Comparison of ENCODE assay signal across 33 cellular contexts in genomic region chr1:21629971-21630370, GRCh38.
"Had no signal": no experiment of that assay in that cellular context is flagged by ENCODE, and none has a peak within 500 bp of the region (broad histone marks: within the 10 kb centered on the region; RNA-seq: fewer than 3 reads in every experiment).

No MANE protein-coding gene starts in this region.

- H3K36me3 Mint-ChIP-seq: activated CD4-positive, alpha-beta memory T cell treated with anti-CD3 and anti-CD28 coated beads for 36 hours; activated naive CD8-positive, alpha-beta T cell had no signal

- H3K4me3 ChIP-seq: coronary artery, dorsolateral prefrontal cortex, gastrocnemius medialis, heart left ventricle had no signal

- H3K9me3 ChIP-seq: gastrocnemius medialis, heart left ventricle had no signal

- H3K27me3 ChIP-seq: dorsolateral prefrontal cortex had no signal

- H3K36me3 ChIP-seq: brain microvascular endothelial cell, gastrocnemius medialis, heart left ventricle had no signal

- H3K4me1 Mint-ChIP-seq: activated CD4-positive, alpha-beta T cell treated with anti-CD3 and anti-CD28 coated beads for 36 hours; activated CD4-positive, alpha-beta T cell treated with anti-CD3 and anti-CD28 coated beads, Interleukin-2, amount 10 ng/mL, durations not matched to agents 24 days and 14 days; central memory CD8-positive, alpha-beta T cell had no signal

- H3K9me3 Mint-ChIP-seq: activated CD4-positive, alpha-beta memory T cell treated with anti-CD3 and anti-CD28 coated beads for 36 hours; activated CD4-positive, alpha-beta T cell treated with anti-CD3 and anti-CD28 coated beads, Interleukin-2, amount 10 ng/mL, durations not matched to agents 24 days and 14 days; activated T-cell treated with anti-CD3 and anti-CD28 coated beads, Interleukin-2, amount 50 U/mL, for 24 hours; activated T-cell treated with anti-CD3 and anti-CD28 coated beads, Interleukin-2, amount 50 U/mL, for 72 hours; central memory CD8-positive, alpha-beta T cell; dendritic cell treated with granulocyte-macrophage colony-stimulating factor and Interleukin-4, amounts not matched to agents 40 ng/mL and 50 ng/mL, for 4 days; endodermal cell; T-helper 2 cell treated with Interferon-gamma antibody and Interleukin-4, amounts not matched to agents 5 μg/mL and 100 μg/mL, for 36 hours had no signal

- H3K4me1 ChIP-seq: gastrocnemius medialis had no signal

- FAIRE-seq: astrocyte, bronchial epithelial cell had no signal

- DNase-seq: activated CD4-positive, alpha-beta memory T cell treated with anti-CD3 and anti-CD28 coated beads for 36 hours; activated CD4-positive, alpha-beta T cell treated with anti-CD3 and anti-CD28 coated beads for 36 hours; activated CD4-positive, alpha-beta T cell treated with anti-CD3 and anti-CD28 coated beads, Interleukin-2, amount 10 ng/mL, durations not matched to agents 24 days and 14 days; activated CD4-positive, CD25-positive, alpha-beta regulatory T cell; activated CD4-positive, CD25-positive, alpha-beta regulatory T cell treated with anti-CD3 and anti-CD28 coated beads, Interleukin-2, amount 50 U/mL, for 72 hours; activated CD8-positive, alpha-beta memory T cell treated with anti-CD3 and anti-CD28 coated beads, Interleukin-2, amount 50 U/mL, for 48 hours; activated effector memory CD4-positive, alpha-beta T cell treated with Interleukin-2 at 50 U/mL for 16 hours; activated gamma-delta T cell treated with Interleukin-2 at 50 U/mL for 16 hours; activated naive CD4-positive, alpha-beta T cell treated with anti-CD3 and anti-CD28 coated beads, Interleukin-2, amount 50 U/mL, for 16 hours; activated naive CD4-positive, alpha-beta T cell treated with Interleukin-2 at 50 U/mL for 16 hours; activated T-cell treated with anti-CD3 and anti-CD28 coated beads for 4 hours; activated T-cell treated with anti-CD3 and anti-CD28 coated beads, Interleukin-2, amount 50 U/mL, for 24 hours; activated T-cell treated with anti-CD3 and anti-CD28 coated beads, Interleukin-2, amount 50 U/mL, for 72 hours; amniotic stem cell; anterior cingulate cortex; brain microvascular endothelial cell; dorsolateral prefrontal cortex; effector memory CD4-positive, alpha-beta T cell; endodermal cell; foreskin fibroblast; gastrocnemius medialis; glutamatergic neuron; heart left ventricle; T-helper 17 cell; T1000 had no signal

- H3K4me3 Mint-ChIP-seq: activated CD4-positive, alpha-beta memory T cell treated with anti-CD3 and anti-CD28 coated beads for 36 hours; activated CD4-positive, alpha-beta T cell treated with anti-CD3 and anti-CD28 coated beads for 36 hours; activated CD4-positive, alpha-beta T cell treated with anti-CD3 and anti-CD28 coated beads, Interleukin-2, amount 10 ng/mL, durations not matched to agents 24 days and 14 days; activated naive CD8-positive, alpha-beta T cell; activated T-cell treated with anti-CD3 and anti-CD28 coated beads, Interleukin-2, amount 50 U/mL, for 24 hours; activated T-cell treated with anti-CD3 and anti-CD28 coated beads, Interleukin-2, amount 50 U/mL, for 72 hours; central memory CD8-positive, alpha-beta T cell; dendritic cell treated with granulocyte-macrophage colony-stimulating factor and Interleukin-4, amounts not matched to agents 40 ng/mL and 50 ng/mL, for 4 days; T-helper 17 cell; T-helper 2 cell treated with Interferon-gamma antibody and Interleukin-4, amounts not matched to agents 5 μg/mL and 100 μg/mL, for 36 hours had no signal

- ATAC-seq: activated CD4-positive, alpha-beta T cell treated with anti-CD3 and anti-CD28 coated beads for 36 hours; activated T-cell treated with anti-CD3 and anti-CD28 coated beads, Interleukin-2, amount 50 U/mL, for 72 hours; esophagus mucosa; gastrocnemius medialis; heart left ventricle; T-helper 17 cell had no signal

- H3K27ac Mint-ChIP-seq: activated CD4-positive, alpha-beta memory T cell treated with anti-CD3 and anti-CD28 coated beads for 36 hours; activated CD4-positive, alpha-beta T cell treated with anti-CD3 and anti-CD28 coated beads for 36 hours; activated CD4-positive, alpha-beta T cell treated with anti-CD3 and anti-CD28 coated beads, Interleukin-2, amount 10 ng/mL, durations not matched to agents 24 days and 14 days; activated naive CD8-positive, alpha-beta T cell; activated T-cell treated with anti-CD3 and anti-CD28 coated beads, Interleukin-2, amount 50 U/mL, for 24 hours; activated T-cell treated with anti-CD3 and anti-CD28 coated beads, Interleukin-2, amount 50 U/mL, for 72 hours; dendritic cell treated with granulocyte-macrophage colony-stimulating factor and Interleukin-4, amounts not matched to agents 40 ng/mL and 50 ng/mL, for 4 days; endodermal cell; T-helper 17 cell; T-helper 2 cell treated with Interferon-gamma antibody and Interleukin-4, amounts not matched to agents 5 μg/mL and 100 μg/mL, for 36 hours had no signal

- H3K27ac ChIP-seq: brain microvascular endothelial cell, coronary artery, gastrocnemius medialis, heart left ventricle had no signal
